15 cellular contexts compared by ENCODE assay signal in genomic region chr3:194401815-194402461, GRCh38. TPM values are rescaled to one million over a fixed set of nuclear protein-coding genes. Genes with fewer than 3 reads are reported as not detected.
"Had no signal": no experiment of that assay in that cellular context is flagged by ENCODE, and none has a peak within 500 bp of the region (broad histone marks: within the 10 kb centered on the region; RNA-seq: fewer than 3 reads in every experiment).

No MANE protein-coding gene starts in this region.

- H3K4me1 ChIP-seq: colonic mucosa had no signal

- H3K36me3 ChIP-seq: colonic mucosa had no signal

- H3K9me3 ChIP-seq: adrenal gland, colonic mucosa, testis had no signal

- H3K27me3 ChIP-seq: testis had no signal

- H3K4me3 ChIP-seq: adrenal gland, colonic mucosa, testis had no signal

- DNase-seq: activated B cell treated with CpG ODN at 0.5 μM for 24 hours; activated naive CD4-positive, alpha-beta T cell treated with anti-CD3 and anti-CD28 coated beads, Interleukin-2, amount 50 U/mL, for 16 hours; activated T-cell treated with anti-CD3 and anti-CD28 coated beads, Interleukin-2, amount 50 U/mL, for 1 hour; adrenal gland; colonic mucosa; foreskin melanocyte; stimulated activated CD4-positive, alpha-beta T cell treated with anti-CD3 and anti-CD28 coated beads, Interleukin-4, amount 100 ng/mL, for 1 hour; stimulated activated CD8-positive, alpha-beta memory T cell treated with anti-CD3 and anti-CD28 coated beads, Interleukin-4, amount 100 ng/mL, for 48 hours; stimulated activated naive CD8-positive, alpha-beta T cell treated with anti-CD3 and anti-CD28 coated beads, Interleukin-15, amount 100 ng/mL, for 72 hours; testis had no signal

- FAIRE-seq: keratinocyte had no signal

- ATAC-seq: stimulated activated naive CD8-positive, alpha-beta T cell treated with anti-CD3 and anti-CD28 coated beads, Interleukin-15, amount 100 ng/mL, for 72 hours had no signal

- H3K27ac ChIP-seq: adrenal gland, colonic mucosa, testis had no signal

RNA-seq across cellular contexts. Expression of gene GP5, which starts 2.9 kb away (rescaled TPM):
- total RNA-seq: mesenteric fat pad, osteocyte had no signal
- polyA plus RNA-seq: adrenal gland had no signal

RNA-seq across cellular contexts. Expression of gene LRRC15, which starts 32.4 kb away (rescaled TPM):
- total RNA-seq: activated B cell treated with CpG ODN at 0.5 μM for 24 hours had no signal
- polyA plus RNA-seq: keratinocyte, neural cell had no signal

RNA-seq across cellular contexts. Expression of gene CPN2, which starts 50.8 kb away (rescaled TPM):
- total RNA-seq: activated B cell treated with CpG ODN at 0.5 μM for 24 hours, osteocyte, urinary bladder had no signal
- polyA plus RNA-seq: keratinocyte, neural cell had no signal
